Comparison of ENCODE assay signal across 1 cellular context in genomic region chr12:50111693-50112455, GRCh38.
A peak's percentile ranks its signal among the peaks of the same experiment; 100 is the strongest.
TF ChIP-seq lines count a peak whose summit lies in the region.

Gene COX14 (plus strand): TSS chr12:50112236. CDS start chr12:50120044, 7,808 bp downstream.

TF ChIP-seq in HepG2, 621 proteins besides CTCF, POLR2A, EP300 and RAD21 (continued from another document and continues in another):
- TF ChIP-seq, protein P1, sequence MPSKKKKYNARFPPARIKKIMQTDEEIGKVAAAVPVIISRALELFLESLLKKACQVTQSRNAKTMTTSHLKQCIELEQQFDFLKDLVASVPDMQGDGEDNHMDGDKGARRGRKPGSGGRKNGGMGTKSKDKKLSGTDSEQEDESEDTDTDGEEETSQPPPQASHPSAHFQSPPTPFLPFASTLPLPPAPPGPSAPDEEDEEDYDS (CRISPR knock-in tag; IDR thresholded peaks at IDR 0.05), result peak; percentile 94
- TF ChIP-seq SIN3A (IDR thresholded peaks at IDR 0.05; ENCODE audit: borderline replicate concordance, low read depth, low read length), result peak; percentile 91
- peak; percentile 94 for TF ChIP-seq ELF4 (CRISPR knock-in tag; IDR thresholded peaks at IDR 0.05; ENCODE audit: borderline replicate concordance)
- TF ChIP-seq LCORL (IDR thresholded peaks at IDR 0.05), result no peak
- peak; percentile 58; the same call in 1 of the 2 replicates for TF ChIP-seq LCORL (CRISPR knock-in tag; IDR thresholded peaks at IDR 0.05)
- TF ChIP-seq RNF219 (CRISPR knock-in tag; IDR thresholded peaks at IDR 0.05), result no peak
- peak; percentile 74; the same call in 1 of the 2 replicates for TF ChIP-seq PITX1 (CRISPR knock-in tag; IDR thresholded peaks at IDR 0.05)
- no peak for TF ChIP-seq PCBP2 (optimal IDR thresholded peaks at IDR 0.05; ENCODE audit: low read depth, low read length, poor library complexity, severe bottlenecking)
- 0 out of 2 replicates have a peak, but pooled peaks have one; percentile 15 for TF ChIP-seq ZNF136 (CRISPR knock-in tag; IDR thresholded peaks at IDR 0.05; ENCODE audit: low read depth)
- peak; percentile 74; the same call in 1 of the 2 replicates for TF ChIP-seq SP4 (CRISPR knock-in tag; IDR thresholded peaks at IDR 0.05)
- TF ChIP-seq HOXA5 (CRISPR knock-in tag; IDR thresholded peaks at IDR 0.05), result no peak
- TF ChIP-seq, protein P2, sequence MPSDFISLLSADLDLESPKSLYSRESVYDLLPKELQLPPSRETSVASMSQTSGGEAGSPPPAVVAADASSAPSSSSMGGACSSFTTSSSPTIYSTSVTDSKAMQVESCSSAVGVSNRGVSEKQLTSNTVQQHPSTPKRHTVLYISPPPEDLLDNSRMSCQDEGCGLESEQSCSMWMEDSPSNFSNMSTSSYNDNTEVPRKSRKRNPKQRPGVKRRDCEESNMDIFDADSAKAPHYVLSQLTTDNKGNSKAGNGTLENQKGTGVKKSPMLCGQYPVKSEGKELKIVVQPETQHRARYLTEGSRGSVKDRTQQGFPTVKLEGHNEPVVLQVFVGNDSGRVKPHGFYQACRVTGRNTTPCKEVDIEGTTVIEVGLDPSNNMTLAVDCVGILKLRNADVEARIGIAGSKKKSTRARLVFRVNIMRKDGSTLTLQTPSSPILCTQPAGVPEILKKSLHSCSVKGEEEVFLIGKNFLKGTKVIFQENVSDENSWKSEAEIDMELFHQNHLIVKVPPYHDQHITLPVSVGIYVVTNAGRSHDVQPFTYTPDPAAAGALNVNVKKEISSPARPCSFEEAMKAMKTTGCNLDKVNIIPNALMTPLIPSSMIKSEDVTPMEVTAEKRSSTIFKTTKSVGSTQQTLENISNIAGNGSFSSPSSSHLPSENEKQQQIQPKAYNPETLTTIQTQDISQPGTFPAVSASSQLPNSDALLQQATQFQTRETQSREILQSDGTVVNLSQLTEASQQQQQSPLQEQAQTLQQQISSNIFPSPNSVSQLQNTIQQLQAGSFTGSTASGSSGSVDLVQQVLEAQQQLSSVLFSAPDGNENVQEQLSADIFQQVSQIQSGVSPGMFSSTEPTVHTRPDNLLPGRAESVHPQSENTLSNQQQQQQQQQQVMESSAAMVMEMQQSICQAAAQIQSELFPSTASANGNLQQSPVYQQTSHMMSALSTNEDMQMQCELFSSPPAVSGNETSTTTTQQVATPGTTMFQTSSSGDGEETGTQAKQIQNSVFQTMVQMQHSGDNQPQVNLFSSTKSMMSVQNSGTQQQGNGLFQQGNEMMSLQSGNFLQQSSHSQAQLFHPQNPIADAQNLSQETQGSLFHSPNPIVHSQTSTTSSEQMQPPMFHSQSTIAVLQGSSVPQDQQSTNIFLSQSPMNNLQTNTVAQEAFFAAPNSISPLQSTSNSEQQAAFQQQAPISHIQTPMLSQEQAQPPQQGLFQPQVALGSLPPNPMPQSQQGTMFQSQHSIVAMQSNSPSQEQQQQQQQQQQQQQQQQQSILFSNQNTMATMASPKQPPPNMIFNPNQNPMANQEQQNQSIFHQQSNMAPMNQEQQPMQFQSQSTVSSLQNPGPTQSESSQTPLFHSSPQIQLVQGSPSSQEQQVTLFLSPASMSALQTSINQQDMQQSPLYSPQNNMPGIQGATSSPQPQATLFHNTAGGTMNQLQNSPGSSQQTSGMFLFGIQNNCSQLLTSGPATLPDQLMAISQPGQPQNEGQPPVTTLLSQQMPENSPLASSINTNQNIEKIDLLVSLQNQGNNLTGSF (CRISPR knock-in tag; IDR thresholded peaks at IDR 0.05), result peak; percentile 82
- TF ChIP-seq BHLHE40 (IDR thresholded peaks at IDR 0.05; ENCODE audit: low read length), result peak; percentile 92
- TF ChIP-seq ZNF543 (CRISPR knock-in tag; IDR thresholded peaks at IDR 0.05), result peak; percentile 60; the same call in 1 of the 2 replicates
- no peak; the same call in 1 of the 2 replicates for TF ChIP-seq BRCA1 (CRISPR knock-in tag; IDR thresholded peaks at IDR 0.05)
- TF ChIP-seq TAF15 (IDR thresholded peaks at IDR 0.05; ENCODE audit: low read depth, low read length, poor library complexity, severe bottlenecking), result peak; percentile 17
- no peak for TF ChIP-seq RERE (CRISPR knock-in tag; IDR thresholded peaks at IDR 0.05; ENCODE audit: low read depth)
- TF ChIP-seq ZNF75D (CRISPR knock-in tag; IDR thresholded peaks at IDR 0.05; ENCODE audit: borderline replicate concordance), result no peak
- TF ChIP-seq ZNF263 (CRISPR knock-in tag; IDR thresholded peaks at IDR 0.05), result peak; percentile 37; the same call in 1 of the 2 replicates
- peak; percentile 91; the same call in 1 of the 2 replicates for TF ChIP-seq NFKB2 (CRISPR knock-in tag; IDR thresholded peaks at IDR 0.05; ENCODE audit: borderline replicate concordance)
- TF ChIP-seq, protein P3, sequence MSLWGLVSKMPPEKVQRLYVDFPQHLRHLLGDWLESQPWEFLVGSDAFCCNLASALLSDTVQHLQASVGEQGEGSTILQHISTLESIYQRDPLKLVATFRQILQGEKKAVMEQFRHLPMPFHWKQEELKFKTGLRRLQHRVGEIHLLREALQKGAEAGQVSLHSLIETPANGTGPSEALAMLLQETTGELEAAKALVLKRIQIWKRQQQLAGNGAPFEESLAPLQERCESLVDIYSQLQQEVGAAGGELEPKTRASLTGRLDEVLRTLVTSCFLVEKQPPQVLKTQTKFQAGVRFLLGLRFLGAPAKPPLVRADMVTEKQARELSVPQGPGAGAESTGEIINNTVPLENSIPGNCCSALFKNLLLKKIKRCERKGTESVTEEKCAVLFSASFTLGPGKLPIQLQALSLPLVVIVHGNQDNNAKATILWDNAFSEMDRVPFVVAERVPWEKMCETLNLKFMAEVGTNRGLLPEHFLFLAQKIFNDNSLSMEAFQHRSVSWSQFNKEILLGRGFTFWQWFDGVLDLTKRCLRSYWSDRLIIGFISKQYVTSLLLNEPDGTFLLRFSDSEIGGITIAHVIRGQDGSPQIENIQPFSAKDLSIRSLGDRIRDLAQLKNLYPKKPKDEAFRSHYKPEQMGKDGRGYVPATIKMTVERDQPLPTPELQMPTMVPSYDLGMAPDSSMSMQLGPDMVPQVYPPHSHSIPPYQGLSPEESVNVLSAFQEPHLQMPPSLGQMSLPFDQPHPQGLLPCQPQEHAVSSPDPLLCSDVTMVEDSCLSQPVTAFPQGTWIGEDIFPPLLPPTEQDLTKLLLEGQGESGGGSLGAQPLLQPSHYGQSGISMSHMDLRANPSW (CRISPR knock-in tag; IDR thresholded peaks at IDR 0.05; ENCODE audit: borderline replicate concordance), result no peak; the same call in 1 of the 2 replicates
- no peak for TF ChIP-seq ONECUT2 (CRISPR knock-in tag; IDR thresholded peaks at IDR 0.05)
- TF ChIP-seq TEAD3 (CRISPR knock-in tag; optimal IDR thresholded peaks at IDR 0.05; ENCODE audit: borderline replicate concordance), result no peak
- TF ChIP-seq, protein P4, sequence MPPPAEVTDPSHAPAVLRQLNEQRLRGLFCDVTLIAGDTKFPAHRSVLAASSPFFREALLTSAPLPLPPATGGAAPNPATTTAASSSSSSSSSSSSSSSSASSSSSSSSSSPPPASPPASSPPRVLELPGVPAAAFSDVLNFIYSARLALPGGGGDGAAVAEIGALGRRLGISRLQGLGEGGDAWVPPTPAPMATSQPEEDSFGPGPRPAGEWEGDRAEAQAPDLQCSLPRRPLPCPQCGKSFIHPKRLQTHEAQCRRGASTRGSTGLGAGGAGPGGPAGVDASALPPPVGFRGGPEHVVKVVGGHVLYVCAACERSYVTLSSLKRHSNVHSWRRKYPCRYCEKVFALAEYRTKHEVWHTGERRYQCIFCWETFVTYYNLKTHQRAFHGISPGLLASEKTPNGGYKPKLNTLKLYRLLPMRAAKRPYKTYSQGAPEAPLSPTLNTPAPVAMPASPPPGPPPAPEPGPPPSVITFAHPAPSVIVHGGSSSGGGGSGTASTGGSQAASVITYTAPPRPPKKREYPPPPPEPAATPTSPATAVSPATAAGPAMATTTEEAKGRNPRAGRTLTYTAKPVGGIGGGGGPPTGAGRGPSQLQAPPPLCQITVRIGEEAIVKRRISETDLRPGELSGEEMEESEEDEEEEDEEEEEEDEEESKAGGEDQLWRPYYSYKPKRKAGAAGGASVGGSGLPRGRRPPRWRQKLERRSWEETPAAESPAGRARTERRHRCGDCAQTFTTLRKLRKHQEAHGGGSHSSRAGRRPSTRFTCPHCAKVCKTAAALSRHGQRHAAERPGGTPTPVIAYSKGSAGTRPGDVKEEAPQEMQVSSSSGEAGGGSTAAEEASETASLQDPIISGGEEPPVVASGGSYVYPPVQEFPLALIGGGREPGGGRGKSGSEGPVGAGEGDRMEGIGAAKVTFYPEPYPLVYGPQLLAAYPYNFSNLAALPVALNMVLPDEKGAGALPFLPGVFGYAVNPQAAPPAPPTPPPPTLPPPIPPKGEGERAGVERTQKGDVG (CRISPR knock-in tag; IDR thresholded peaks at IDR 0.05; ENCODE audit: borderline replicate concordance), result peak; percentile 80; the same call in 1 of the 2 replicates
- no peak for TF ChIP-seq RFX1 (IDR thresholded peaks at IDR 0.05)
- no peak for TF ChIP-seq SRSF9 (IDR thresholded peaks at IDR 0.05; ENCODE audit: borderline replicate concordance, insufficient read depth, low read depth, low read length, poor library complexity, severe bottlenecking)
- TF ChIP-seq ZNF432 (CRISPR knock-in tag; IDR thresholded peaks at IDR 0.05; ENCODE audit: borderline replicate concordance), result no peak
- TF ChIP-seq SOX13 (IDR thresholded peaks at IDR 0.05), result no peak; the same call in 1 of the 2 replicates
- TF ChIP-seq SOX13 (CRISPR knock-in tag; conservative IDR thresholded peaks at IDR 0.05 in 1 of 2, IDR thresholded peaks at IDR 0.05 in 1 of 2), result no peak; a peak in 1 of 4 replicates
- TF ChIP-seq BORCS8-MEF2B (CRISPR knock-in tag; IDR thresholded peaks at IDR 0.05), result peak; percentile 84; the same call in 1 of the 2 replicates
- TF ChIP-seq NFIC (IDR thresholded peaks at IDR 0.05; ENCODE audit: low read length), result no peak
- TF ChIP-seq RNF2 (conservative IDR thresholded peaks at IDR 0.05; ENCODE audit: low read depth), result peak; percentile 77; the same call in 1 of the 2 replicates
- 0 out of 2 replicates have a peak, but pooled peaks have one; percentile 11 for TF ChIP-seq ISL2 (CRISPR knock-in tag; IDR thresholded peaks at IDR 0.05)
- no peak for TF ChIP-seq BCL6 (CRISPR knock-in tag; IDR thresholded peaks at IDR 0.05)
- TF ChIP-seq, protein P5, sequence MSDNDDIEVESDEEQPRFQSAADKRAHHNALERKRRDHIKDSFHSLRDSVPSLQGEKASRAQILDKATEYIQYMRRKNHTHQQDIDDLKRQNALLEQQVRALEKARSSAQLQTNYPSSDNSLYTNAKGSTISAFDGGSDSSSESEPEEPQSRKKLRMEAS (IDR thresholded peaks at IDR 0.05), result no peak
- no peak for TF ChIP-seq TCF12 (IDR thresholded peaks at IDR 0.05)
- no peak for TF ChIP-seq TCF12 (CRISPR knock-in tag; IDR thresholded peaks at IDR 0.05)
- TF ChIP-seq ELK4 (CRISPR knock-in tag; IDR thresholded peaks at IDR 0.05; ENCODE audit: borderline replicate concordance), result 0 out of 2 replicates have a peak, but pooled peaks have one; percentile 39
